In the genomic region with DNA sequence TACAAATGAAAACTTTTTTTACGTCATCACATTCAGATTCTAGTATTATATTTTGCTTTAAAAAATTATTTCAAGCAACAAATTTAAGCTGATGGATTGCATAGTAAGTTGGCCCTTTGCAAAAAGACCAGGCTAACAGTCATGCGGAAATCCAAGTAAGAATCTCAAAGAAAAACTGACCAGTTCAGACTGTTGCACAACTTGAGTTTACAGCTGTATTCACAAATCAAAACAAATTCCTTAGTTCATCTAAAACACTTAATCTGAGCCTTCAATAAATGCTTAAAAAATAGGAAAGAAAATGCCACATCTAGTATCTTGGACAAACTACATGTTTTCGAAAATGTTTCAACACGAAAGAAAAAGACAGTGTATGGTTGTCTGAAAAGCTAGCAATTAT, we compare ENCODE assay signal across 8 cellular contexts. TPM values are rescaled to one million over a fixed set of nuclear protein-coding genes. Genes with fewer than 3 reads are reported as not detected.
DNase-seq lines count a peak whose midpoint lies in the region; ATAC-seq, FAIRE-seq and TF ChIP-seq lines count a peak whose summit lies in the region.

No MANE protein-coding gene starts in this region.

- H3K36me3 ChIP-seq in HAP-1 (replicated peaks) (peaks cover 46% of the 10 kb centered on the region), small intestine (ENCODE audit: control insufficient read depth in 2 of 2, insufficient read depth in 2 of 2, low read length in 2 of 2) (peaks cover 3 to 9% of the 10 kb centered on the region in 2 donors)

- 23 to 45% (median 33%) methylated on average over 4 of the region's 4 CpGs for WGBS in small intestine, 3 donors

- intact Hi-C loops in activated CD8-positive, alpha-beta T cell treated with anti-CD3 and anti-CD28 coated beads for 36 hours (cut with micrococcal nuclease): no loop called here

- H3K9me3 ChIP-seq in HAP-1 (no peaks in the 10 kb centered on the region), small intestine (ENCODE audit: control insufficient read depth, low read depth) (no peaks in the 10 kb centered on the region)

- H3K4me1 ChIP-seq in HAP-1 (peaks cover 14% of the 10 kb centered on the region), small intestine (ENCODE audit: control insufficient read depth in 2 of 2, insufficient read depth in 1 of 2, low read depth in 1 of 2, low read length in 1 of 2) (peaks cover 0 to 3% of the 10 kb centered on the region in 2 donors)

- H3K27ac Mint-ChIP-seq in activated CD8-positive, alpha-beta T cell treated with anti-CD3 and anti-CD28 coated beads for 36 hours: peak overlapping the region; percentile 99

- no peak overlapping the region for H3K27ac ChIP-seq in small intestine (ENCODE audit: low read depth in 1 of 2, low read length in 1 of 2)

- CTCF ChIA-PET in activated CD8-positive, alpha-beta T cell treated with anti-CD3 and anti-CD28 coated beads for 36 hours (lab: Charles Lee): interaction anchor here (0.9 to 2.1 kb wide), 9 partner anchors 8 to 724 kb away, joined by 3 to 10 read pairs (median 4); no protein-coding TSS in a partner anchor

- H3K27me3 ChIP-seq in HAP-1 (ENCODE audit: low read depth): no peaks in the 10 kb centered on the region
- no peaks in the 10 kb centered on the region for H3K27me3 ChIP-seq in small intestine (ENCODE audit: control insufficient read depth in 2 of 2, insufficient read depth in 2 of 2, low read length in 2 of 2)

- in situ Hi-C loops in HAP-1 (cut with MboI; ENCODE audit: low sequenced_read_pairs): no loop called here

- H3K4me1 Mint-ChIP-seq in activated CD8-positive, alpha-beta T cell treated with anti-CD3 and anti-CD28 coated beads for 36 hours (ENCODE audit: low read depth): peaks cover 40% of the 10 kb centered on the region

- peaks cover 3% of the 10 kb centered on the region for H3K9me3 Mint-ChIP-seq in activated CD8-positive, alpha-beta T cell treated with anti-CD3 and anti-CD28 coated beads for 36 hours

- TF ChIP-seq CTCF in activated CD8-positive, alpha-beta T cell treated with anti-CD3 and anti-CD28 coated beads for 36 hours (IDR thresholded peaks at IDR 0.05): no peak

- peaks cover 51% of the 10 kb centered on the region for H3K36me3 Mint-ChIP-seq in activated CD8-positive, alpha-beta T cell treated with anti-CD3 and anti-CD28 coated beads for 36 hours (ENCODE audit: low read depth)

- peak overlapping the region; percentile 72 for H3K4me3 ChIP-seq in HAP-1
- peak overlapping the region; percentile 99 for H3K4me3 ChIP-seq in iPS-11a (ENCODE audit: low read depth, low read length)
- H3K4me3 ChIP-seq in small intestine (ENCODE audit: low read depth in 1 of 2, low read length in 2 of 2): peak overlapping the region; percentile 78 to 85

- ATAC-seq in activated CD8-positive, alpha-beta T cell treated with anti-CD3 and anti-CD28 coated beads for 36 hours: no peak
- no peak for ATAC-seq in GM19397 (IDR thresholded peaks at IDR 0.05; ENCODE audit: unreplicated experiment)
- ATAC-seq in HG02642 (IDR thresholded peaks at IDR 0.05; ENCODE audit: poor library complexity, unreplicated experiment): no peak

- DNase-seq in HAP-1 (ENCODE audit: low spot score in 2 of 2): no peak
- DNase-seq in activated CD8-positive, alpha-beta T cell treated with anti-CD3 and anti-CD28 coated beads for 36 hours: no peak
- no peak for DNase-seq in small intestine
- no peak for DNase-seq in DMS 273 treated with DMSO at 0.1 percent for 48 hours (lab: John Stamatoyannopoulos, UW)
- DNase-seq in NCI-H1930 (lab: John Stamatoyannopoulos, UW): no peak

- H3K27me3 Mint-ChIP-seq in activated CD8-positive, alpha-beta T cell treated with anti-CD3 and anti-CD28 coated beads for 36 hours: no peaks in the 10 kb centered on the region

- peak overlapping the region; percentile 91 for H3K4me3 Mint-ChIP-seq in activated CD8-positive, alpha-beta T cell treated with anti-CD3 and anti-CD28 coated beads for 36 hours

- FAIRE-seq in small intestine (lab: Jason Lieb, UNC): no peak

- POLR2A ChIA-PET in activated CD8-positive, alpha-beta T cell treated with anti-CD3 and anti-CD28 coated beads for 36 hours (lab: Charles Lee): interaction anchor here (0.7 kb wide), 1 partner anchor 50 kb away, joined by 3 read pairs; no protein-coding TSS in a partner anchor

RNA-seq across cellular contexts. Expression of a gene that starts 0.8 kb away (rescaled TPM):
- 10 to 100 TPM; 93.9 to 95.3 TPM for total RNA-seq in activated CD8-positive, alpha-beta T cell treated with anti-CD3 and anti-CD28 coated beads for 36 hours
- 10 to 100 TPM; 40.5 to 61.7 (median 45.1) TPM for polyA plus RNA-seq in small intestine

RNA-seq across cellular contexts. Expression of a gene that starts 1.0 kb away (rescaled TPM):
- 1 to 10 TPM; 4.6 to 6.6 TPM for total RNA-seq in activated CD8-positive, alpha-beta T cell treated with anti-CD3 and anti-CD28 coated beads for 36 hours
- polyA plus RNA-seq in small intestine: 10 to 100 TPM in 1 of 3 donors, 1 to 10 TPM in 2; 4.3 to 12.1 (median 9.2) TPM
